ENCODE assay signal across 8 cellular contexts in genomic region chr14:34060747-34061050, GRCh38.
DNase-seq lines count a peak whose midpoint lies in the region; ATAC-seq and TF ChIP-seq lines count a peak whose summit lies in the region.

No MANE protein-coding gene starts in this region.

- H3K9me3 ChIP-seq in RWPE2 (ENCODE audit: severe bottlenecking) (no peaks in the 10 kb centered on the region), trophoblast cell (ENCODE audit: insufficient read depth, low read depth, low read length) (peaks cover 2% of the 10 kb centered on the region)

- peak overlapping the region; percentile 78 for H4K12ac ChIP-seq in trophoblast cell (ENCODE audit: low read depth, low read length)

- H2AFZ ChIP-seq in trophoblast cell (ENCODE audit: insufficient read depth, low read length, poor library complexity), result peak overlapping the region; percentile 87

- peaks cover 13% of the 10 kb centered on the region for H3K79me1 ChIP-seq in trophoblast cell (ENCODE audit: low read length)

- H3K4me3 ChIP-seq in GM12865 (ENCODE audit: low read depth, low read length) (peak overlapping the region; percentile 53), RWPE2 (ENCODE audit: severe bottlenecking) (no peak overlapping the region), fibroblast of villous mesenchyme (ENCODE audit: low read depth, low read length) (peak overlapping the region; percentile 65), trophoblast cell (ENCODE audit: low read depth, low read length) (peak overlapping the region; percentile 70)

- H3K23ac ChIP-seq in trophoblast cell (ENCODE audit: low read length), result no peak overlapping the region

- peaks cover 7% of the 10 kb centered on the region for H3K79me2 ChIP-seq in trophoblast cell (ENCODE audit: control insufficient read depth, insufficient read depth, low read length, poor library complexity)

- H2BK120ac ChIP-seq in trophoblast cell (ENCODE audit: insufficient read depth, low read length, poor library complexity), result peak overlapping the region; percentile 90

- H2AK5ac ChIP-seq in trophoblast cell (ENCODE audit: low read length), result no peak overlapping the region

- WGBS in trophoblast cell (ENCODE audit: extremely low coverage, insufficient coverage, insufficient read length), result no CpG with 5 or more reads among the region's 9 CpGs

- H4K8ac ChIP-seq in trophoblast cell (ENCODE audit: low read depth, low read length), result peak overlapping the region; percentile 86

- peak overlapping the region; percentile 62 for H3K4me2 ChIP-seq in trophoblast cell (ENCODE audit: low read length)

- peak overlapping the region; percentile 82 for H3K18ac ChIP-seq in trophoblast cell (ENCODE audit: low read length)

- peak overlapping the region; percentile 83 for H2BK5ac ChIP-seq in trophoblast cell (ENCODE audit: low read depth, low read length, poor library complexity)

- TF ChIP-seq CTCF in GM12865 (IDR thresholded peaks at IDR 0.05; ENCODE audit: insufficient read depth, low read depth, low read length, missing control alignments) (no peak), RWPE2 (IDR thresholded peaks at IDR 0.05; ENCODE audit: poor library complexity, severe bottlenecking) (no peak), fibroblast of villous mesenchyme (IDR thresholded peaks at IDR 0.05; ENCODE audit: insufficient read depth, low read depth, low read length) (no peak)

- peak overlapping the region; percentile 35 for H3K4ac ChIP-seq in trophoblast cell (ENCODE audit: low read depth, low read length)

- H3K36me3 ChIP-seq in RWPE2 (ENCODE audit: low read depth) (no peaks in the 10 kb centered on the region), trophoblast cell (ENCODE audit: control insufficient read depth in 1 of 2, insufficient read depth in 2 of 2, low read length in 2 of 2) (no peaks in the 10 kb centered on the region)

- H3K14ac ChIP-seq in trophoblast cell (ENCODE audit: low read length), result peak overlapping the region; percentile 92

- H3K27ac ChIP-seq in RWPE2 (ENCODE audit: poor library complexity, severe bottlenecking), result peak overlapping the region; percentile 59
- peak overlapping the region; percentile 50 for H3K27ac ChIP-seq in trophoblast cell (ENCODE audit: low read depth, low read length)

- DNase-seq in GM12865 (ENCODE audit: low read depth) (no peak), RWPE2 (ENCODE audit: low spot score) (no peak), fibroblast of villous mesenchyme (ENCODE audit: low read depth) (no peak), trophoblast cell (peak; percentile 95 to 96), ecto neural progenitor cell (ENCODE audit: low spot score) (no peak), NCI-H146 treated with DMSO at 0.1 percent for 48 hours (lab: John Stamatoyannopoulos, UW; ENCODE audit: unreplicated experiment) (no peak), NCI-H1694 (lab: John Stamatoyannopoulos, UW) (no peak)

- no peak overlapping the region for H3K9ac ChIP-seq in trophoblast cell (ENCODE audit: low read length)

- H3K4me1 ChIP-seq in RWPE2 (ENCODE audit: insufficient read depth, poor library complexity, severe bottlenecking) (peaks cover 23% of the 10 kb centered on the region), trophoblast cell (ENCODE audit: control insufficient read depth in 1 of 2, insufficient read depth in 2 of 2, low read length in 2 of 2) (peaks cover 7 to 9% of the 10 kb centered on the region in 2 experiments)

- ATAC-seq in RWPE2 (ENCODE audit: low read depth) (no peak), HG02642 (IDR thresholded peaks at IDR 0.05; ENCODE audit: poor library complexity, unreplicated experiment) (no peak)

- no peaks in the 10 kb centered on the region for H3K27me3 ChIP-seq in RWPE2 (ENCODE audit: insufficient read depth, poor library complexity, severe bottlenecking)
- H3K27me3 ChIP-seq in trophoblast cell (ENCODE audit: insufficient read depth, low read length), result no peaks in the 10 kb centered on the region

- peak overlapping the region; percentile 81 for H2BK12ac ChIP-seq in trophoblast cell (ENCODE audit: low read length)

- H4K91ac ChIP-seq in trophoblast cell (ENCODE audit: low read depth, low read length), result peak overlapping the region; percentile 88

Comparison
In these comparisons a context has a peak if more than half of its experiments do, and no peak if none do; other contexts are left out.
1. DNase-seq: peak in trophoblast cell (2 of 2); none in GM12865 (single experiment), RWPE2 (single experiment), fibroblast of villous mesenchyme (single experiment), ecto neural progenitor cell (single experiment), NCI-H146 treated with DMSO at 0.1 percent for 48 hours (single experiment) and NCI-H1694 (single experiment).